ENCODE assay signal across 25 cellular contexts in the genomic region with DNA sequence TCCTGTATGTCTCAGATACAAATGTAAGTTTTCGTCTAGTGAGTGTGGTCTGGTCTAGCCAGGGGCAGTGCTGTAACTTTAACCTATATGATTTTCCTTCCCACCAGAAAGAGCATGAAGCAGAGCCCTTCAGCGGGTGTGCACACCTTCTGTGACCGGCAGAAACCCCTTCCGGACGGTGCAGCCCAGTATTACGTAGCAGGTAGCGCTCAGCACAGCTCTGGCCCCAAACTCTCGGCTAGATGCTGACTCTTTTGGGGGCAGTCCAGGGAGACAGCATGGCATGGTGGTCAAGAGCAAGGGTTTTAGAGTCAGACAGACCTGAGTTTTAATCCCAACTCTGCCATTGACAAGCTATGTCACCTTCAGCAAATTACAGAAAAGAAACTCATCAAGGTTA. TPM values are rescaled to one million over a fixed set of nuclear protein-coding genes. Genes with fewer than 3 reads are reported as not detected.
"Had no signal": no experiment of that assay in that cellular context is flagged by ENCODE, and none has a peak within 500 bp of the region (broad histone marks: within the 10 kb centered on the region; RNA-seq: fewer than 3 reads in every experiment).

No MANE protein-coding gene starts in this region.

- H3K27me3 Mint-ChIP-seq: dendritic cell treated with granulocyte-macrophage colony-stimulating factor and Interleukin-4, amounts not matched to agents 40 ng/mL and 50 ng/mL, for 4 days; effector memory CD8-positive, alpha-beta T cell had no signal

- H3K27me3 ChIP-seq: colonic mucosa, esophagus squamous epithelium, gastrocnemius medialis, heart right ventricle, left lung had no signal

- H3K36me3 ChIP-seq: colonic mucosa had no signal

- H3K4me3 Mint-ChIP-seq: dendritic cell treated with granulocyte-macrophage colony-stimulating factor and Interleukin-4, amounts not matched to agents 40 ng/mL and 50 ng/mL, for 4 days; effector memory CD8-positive, alpha-beta T cell; endodermal cell had no signal

- H3K9me3 ChIP-seq: colonic mucosa, esophagus squamous epithelium, gastrocnemius medialis, heart right ventricle, left lung, lower lobe of right lung had no signal

- H3K27ac ChIP-seq: colonic mucosa, epithelial cell of prostate, esophagus squamous epithelium, gastrocnemius medialis, heart right ventricle, left lung, lower lobe of right lung had no signal

- H3K4me3 ChIP-seq: colonic mucosa, esophagus squamous epithelium, gastrocnemius medialis, heart right ventricle, left lung, lower lobe of right lung had no signal

- DNase-seq: colonic mucosa; cortex of kidney; effector CD8-positive, alpha-beta T cell; effector memory CD8-positive, alpha-beta T cell; erythroblast; esophagus squamous epithelium; foreskin fibroblast; foreskin melanocyte; gastrocnemius medialis; glutamatergic neuron; heart right ventricle; hippocampal formation; kidney; kidney glomerular epithelial cell; left colon; left lung; left ventricle myocardium superior; lower lobe of right lung; mesenchymal stem cell; midbrain had no signal

- H3K9me3 Mint-ChIP-seq: dendritic cell treated with granulocyte-macrophage colony-stimulating factor and Interleukin-4, amounts not matched to agents 40 ng/mL and 50 ng/mL, for 4 days; effector memory CD8-positive, alpha-beta T cell had no signal

- ATAC-seq: effector memory CD8-positive, alpha-beta T cell; esophagus mucosa; gastrocnemius medialis; heart right ventricle; left colon; left lung; left ventricle myocardium superior; lower lobe of right lung had no signal

- H3K4me1 ChIP-seq: colonic mucosa had no signal

- H3K27ac Mint-ChIP-seq: dendritic cell treated with granulocyte-macrophage colony-stimulating factor and Interleukin-4, amounts not matched to agents 40 ng/mL and 50 ng/mL, for 4 days; effector memory CD8-positive, alpha-beta T cell; endodermal cell had no signal

RNA-seq across cellular contexts. Expression of a gene that starts 47.9 kb away (rescaled TPM):
- total RNA-seq: lung microvascular endothelial cell had no signal
